ENCODE assay signal across 7 cellular contexts in genomic region chr9:79537838-79538237, GRCh38.
"Had no signal": no experiment of that assay in that cellular context is flagged by ENCODE, and none has a peak within 500 bp of the region (broad histone marks: within the 10 kb centered on the region; RNA-seq: fewer than 3 reads in every experiment).

No MANE protein-coding gene starts in this region.

- DNase-seq: GDM1, GF-D8 had no signal

- FAIRE-seq: GM12878, GM12891, GM12892, GM18507, GM19239 had no signal

- H3K4me3 ChIP-seq: GM12878 had no signal

- ATAC-seq: GM12878 had no signal
